ENCODE assay signal across 36 cellular contexts in genomic region chr6:22568854-22569253, GRCh38. TPM values are rescaled to one million over a fixed set of nuclear protein-coding genes. Genes with fewer than 3 reads are reported as not detected.
"Had no signal": no experiment of that assay in that cellular context is flagged by ENCODE, and none has a peak within 500 bp of the region (broad histone marks: within the 10 kb centered on the region; RNA-seq: fewer than 3 reads in every experiment).

No MANE protein-coding gene starts in this region.

- DNase-seq: activated CD4-positive, alpha-beta T cell treated with anti-CD3 and anti-CD28 coated beads for 36 hours; activated CD4-positive, alpha-beta T cell treated with anti-CD3 and anti-CD28 coated beads, Interleukin-2, amount 10 ng/mL, durations not matched to agents 7 days and 5 days; activated CD4-positive, alpha-beta T cell treated with anti-CD3 and anti-CD28 coated beads, Interleukin-2, amount 50 U/mL, for 48 hours; activated CD8-positive, alpha-beta T cell treated with anti-CD3 and anti-CD28 coated beads, Interleukin-2, amount 10 ng/mL, durations not matched to agents 7 days and 5 days; activated gamma-delta T cell treated with Interleukin-2 at 50 U/mL for 16 hours; activated naive CD4-positive, alpha-beta T cell treated with anti-CD3 and anti-CD28 coated beads for 36 hours; activated T-cell treated with anti-CD3 and anti-CD28 coated beads, Interleukin-2, amount 50 U/mL, for 4 hours; adrenal gland; caudate nucleus; cerebellar nuclear complex; Karpas-422; MG63; MV-4-11; NCI-H1092; NCI-H1417; NCI-H146; NCI-H187; NCI-H2029 treated with DMSO at 0.1 percent for 48 hours; NCI-H2107; NCI-H2171; NCI-H510A; NCI-H526; NCI-H748 treated with DMSO at 0.1 percent for 48 hours; OCI-M1; SHP77; SK-N-SH had no signal

- H3K4me2 ChIP-seq: SK-N-SH had no signal

- H3K4me3 Mint-ChIP-seq: activated CD4-positive, alpha-beta T cell treated with anti-CD3 and anti-CD28 coated beads for 36 hours; activated CD4-positive, alpha-beta T cell treated with anti-CD3 and anti-CD28 coated beads, Interleukin-2, amount 10 ng/mL, durations not matched to agents 7 days and 5 days; activated CD8-positive, alpha-beta T cell treated with anti-CD3 and anti-CD28 coated beads, Interleukin-2, amount 10 ng/mL, durations not matched to agents 7 days and 5 days; activated naive CD4-positive, alpha-beta T cell treated with anti-CD3 and anti-CD28 coated beads for 36 hours; activated T-cell treated with anti-CD3 and anti-CD28 coated beads, Interleukin-2, amount 50 U/mL, for 4 hours; activated T-helper 1 cell treated with anti-CD3 and anti-CD28 coated beads, Interleukin-12 subunit alpha, Interleukin-12 subunit beta, Interleukin-2, Interleukin-4 antibody, amounts not matched to agents 30 ng/mL and 10 ng/mL and 1 ng/mL, durations not matched to agents 14 hours and 24 hours and 36 hours; T-helper 1 cell treated with Interleukin-12 subunit alpha and Interleukin-12 subunit beta and Interleukin-4 antibody, amounts not matched to agents 30 μg/mL and 1 μg/mL, for 36 hours; T-helper 2 cell treated with Interferon-gamma antibody and Interleukin-4, amounts not matched to agents 5 μg/mL and 100 μg/mL, for 36 hours; WTC11 had no signal

- H3K4me1 ChIP-seq: adrenal gland, body of pancreas, SJSA1 had no signal

- H3K27ac Mint-ChIP-seq: activated CD4-positive, alpha-beta T cell treated with anti-CD3 and anti-CD28 coated beads for 36 hours; activated CD4-positive, alpha-beta T cell treated with anti-CD3 and anti-CD28 coated beads, Interleukin-2, amount 10 ng/mL, durations not matched to agents 7 days and 5 days; activated CD8-positive, alpha-beta T cell treated with anti-CD3 and anti-CD28 coated beads, Interleukin-2, amount 10 ng/mL, durations not matched to agents 7 days and 5 days; activated naive CD4-positive, alpha-beta T cell treated with anti-CD3 and anti-CD28 coated beads for 36 hours; activated naive CD4-positive, alpha-beta T cell treated with anti-CD3 and anti-CD28 coated beads, Interleukin-2, amount 50 U/mL, for 72 hours; activated T-helper 1 cell treated with anti-CD3 and anti-CD28 coated beads, Interleukin-12 subunit alpha, Interleukin-12 subunit beta, Interleukin-2, Interleukin-4 antibody, amounts not matched to agents 30 ng/mL and 10 ng/mL and 1 ng/mL, durations not matched to agents 14 hours and 24 hours and 36 hours; T-helper 1 cell treated with Interleukin-12 subunit alpha and Interleukin-12 subunit beta and Interleukin-4 antibody, amounts not matched to agents 30 μg/mL and 1 μg/mL, for 36 hours; T-helper 2 cell treated with Interferon-gamma antibody and Interleukin-4, amounts not matched to agents 5 μg/mL and 100 μg/mL, for 36 hours; WTC11 had no signal

- ATAC-seq: activated CD4-positive, alpha-beta T cell treated with anti-CD3 and anti-CD28 coated beads for 36 hours; activated CD4-positive, CD25-positive, alpha-beta regulatory T cell treated with anti-CD3 and anti-CD28 coated beads, Interleukin-2, amount 50 U/mL, for 24 hours; activated CD8-positive, alpha-beta T cell treated with anti-CD3 and anti-CD28 coated beads, Interleukin-2, amount 10 ng/mL, durations not matched to agents 7 days and 5 days; activated naive CD4-positive, alpha-beta T cell treated with anti-CD3 and anti-CD28 coated beads, Interleukin-2, amount 50 U/mL, for 72 hours; activated T-cell treated with anti-CD3 and anti-CD28 coated beads, Interleukin-2, amount 50 U/mL, for 4 hours; body of pancreas; WTC11 had no signal

- H3K9ac ChIP-seq: SK-N-SH had no signal

- H3K9me3 Mint-ChIP-seq: activated CD4-positive, alpha-beta T cell treated with anti-CD3 and anti-CD28 coated beads, Interleukin-2, amount 10 ng/mL, durations not matched to agents 7 days and 5 days; activated naive CD4-positive, alpha-beta T cell treated with anti-CD3 and anti-CD28 coated beads for 36 hours had no signal

- H3K9me3 ChIP-seq: adrenal gland, body of pancreas, MG63, SJSA1, SK-N-SH had no signal

- H3K4me3 ChIP-seq: adrenal gland, body of pancreas, MG63, SJSA1 had no signal

- H3K27me3 ChIP-seq: adrenal gland, body of pancreas, MG63, SJSA1 had no signal

- H3K36me3 ChIP-seq: adrenal gland, MG63, SJSA1 had no signal

- H3K9me2 ChIP-seq: SK-N-SH had no signal

- H3K36me3 Mint-ChIP-seq: WTC11 had no signal

- H3K4me1 Mint-ChIP-seq: activated CD4-positive, alpha-beta T cell treated with anti-CD3 and anti-CD28 coated beads for 36 hours; activated CD4-positive, alpha-beta T cell treated with anti-CD3 and anti-CD28 coated beads, Interleukin-2, amount 10 ng/mL, durations not matched to agents 7 days and 5 days had no signal

- H3K27me3 Mint-ChIP-seq: activated CD4-positive, alpha-beta T cell treated with anti-CD3 and anti-CD28 coated beads for 36 hours; activated CD4-positive, alpha-beta T cell treated with anti-CD3 and anti-CD28 coated beads, Interleukin-2, amount 10 ng/mL, durations not matched to agents 7 days and 5 days had no signal

- H3K27ac ChIP-seq: adrenal gland, body of pancreas, SJSA1 had no signal

RNA-seq across cellular contexts. Expression of gene HDGFL1, which starts 0.5 kb away (rescaled TPM):
- total RNA-seq: activated CD4-positive, alpha-beta T cell treated with anti-CD3 and anti-CD28 coated beads for 36 hours; activated CD4-positive, alpha-beta T cell treated with anti-CD3 and anti-CD28 coated beads, Interleukin-2, amount 10 ng/mL, durations not matched to agents 7 days and 5 days; activated CD8-positive, alpha-beta T cell treated with anti-CD3 and anti-CD28 coated beads, Interleukin-2, amount 10 ng/mL, durations not matched to agents 7 days and 5 days; activated naive CD4-positive, alpha-beta T cell treated with anti-CD3 and anti-CD28 coated beads for 36 hours; activated naive CD4-positive, alpha-beta T cell treated with anti-CD3 and anti-CD28 coated beads, Interleukin-2, amount 50 U/mL, for 72 hours; activated T-cell treated with anti-CD3 and anti-CD28 coated beads, Interleukin-2, amount 50 U/mL, for 4 hours; activated T-helper 1 cell treated with anti-CD3 and anti-CD28 coated beads, Interleukin-12 subunit alpha, Interleukin-12 subunit beta, Interleukin-2, Interleukin-4 antibody, amounts not matched to agents 30 ng/mL and 10 ng/mL and 1 ng/mL, durations not matched to agents 14 hours and 24 hours and 36 hours; adrenal gland; astrocyte; body of pancreas; bronchial epithelial cell; SJSA1; WTC11 had no signal
- polyA plus RNA-seq: adrenal gland, SK-N-SH had no signal
